8 cellular contexts compared by ENCODE assay signal in the genomic region with DNA sequence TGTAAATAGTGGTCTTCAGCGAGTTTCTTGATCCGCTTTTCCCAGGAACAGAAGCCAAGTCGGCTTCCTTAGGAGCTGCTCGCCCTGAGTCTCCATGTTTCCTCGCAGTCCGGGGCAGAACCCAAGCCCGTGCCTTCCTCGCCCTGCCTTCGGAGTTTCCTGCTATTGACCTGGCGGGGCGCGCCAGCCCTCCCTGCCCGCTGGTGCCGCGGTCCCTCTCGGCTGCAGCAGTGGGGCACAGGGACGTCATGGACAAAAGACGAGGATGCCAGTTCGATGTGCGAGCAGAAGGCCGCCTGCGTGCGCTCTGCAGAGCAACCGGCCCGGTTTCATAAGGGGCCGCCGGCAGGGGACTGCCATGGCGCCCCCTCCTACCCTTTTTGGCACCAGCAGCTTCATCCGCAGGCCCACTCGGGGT. TPM values are rescaled to one million over a fixed set of nuclear protein-coding genes. Genes with fewer than 3 reads are reported as not detected.
DNase-seq lines count a peak whose midpoint lies in the region; ATAC-seq and TF ChIP-seq lines count a peak whose summit lies in the region.

No MANE protein-coding gene starts in this region.

- peaks cover 15 to 30% of the 10 kb centered on the region in 2 donors for H3K4me1 Mint-ChIP-seq in natural killer cell treated with Interleukin-12 subunit alpha and Interleukin-12 subunit beta and Interleukin-15 and Interleukin-18, amount 100 ng/mL, for 72 hours (ENCODE audit: low read depth in 2 of 2)

- H3K36me3 ChIP-seq in esophagus (ENCODE audit: control insufficient read depth in 2 of 2, insufficient read depth in 2 of 2, low read length in 1 of 2) = no peaks in the 10 kb centered on the region

- peak; percentile 15 to 27 for DNase-seq in activated CD4-positive, alpha-beta T cell treated with anti-CD3 and anti-CD28 coated beads, Interleukin-2, amount 50 U/mL, for 48 hours
- DNase-seq in natural killer cell treated with Interleukin-12 subunit alpha and Interleukin-12 subunit beta and Interleukin-15 and Interleukin-18, amount 100 ng/mL, for 72 hours (ENCODE audit: low spot score) = no peak
- DNase-seq in NCI-H1930 (lab: John Stamatoyannopoulos, UW) = no peak
- DNase-seq in GM13976 (ENCODE audit: low spot score) = no peak

- no peaks in the 10 kb centered on the region for H3K27me3 ChIP-seq in esophagus (ENCODE audit: control insufficient read depth in 1 of 2, insufficient read depth in 2 of 2, low read length in 2 of 2)

- peaks cover 8 to 9% of the 10 kb centered on the region in 2 donors for H3K27me3 Mint-ChIP-seq in natural killer cell treated with Interleukin-12 subunit alpha and Interleukin-12 subunit beta and Interleukin-15 and Interleukin-18, amount 100 ng/mL, for 72 hours

- H3K27ac ChIP-seq in esophagus (ENCODE audit: low read depth in 2 of 2, low read length in 1 of 2) = peak overlapping the region; percentile 72 to 90

- H3K4me3 Mint-ChIP-seq in natural killer cell treated with Interleukin-12 subunit alpha and Interleukin-12 subunit beta and Interleukin-15 and Interleukin-18, amount 100 ng/mL, for 72 hours = peak overlapping the region; percentile 58

- 32 to 34% methylated on average over 30 of the region's 30 CpGs for WGBS in esophagus, 2 donors

- peaks cover 2% of the 10 kb centered on the region in 2 donors for H3K4me1 ChIP-seq in esophagus (ENCODE audit: control insufficient read depth in 2 of 2, insufficient read depth in 2 of 2, low read length in 1 of 2)

- no peak for TF ChIP-seq CTCF in GM12875 (IDR thresholded peaks at IDR 0.05; ENCODE audit: borderline replicate concordance, insufficient read depth, low read depth, low read length)
- TF ChIP-seq CTCF in GM13976 (IDR thresholded peaks at IDR 0.05; ENCODE audit: borderline replicate concordance, control extremely low read depth, extremely low read depth, insufficient read depth, missing control alignments) = no peak

- H3K36me3 Mint-ChIP-seq in natural killer cell treated with Interleukin-12 subunit alpha and Interleukin-12 subunit beta and Interleukin-15 and Interleukin-18, amount 100 ng/mL, for 72 hours = no peaks in the 10 kb centered on the region

- in situ Hi-C loops in GM13976 (cut with MboI; ENCODE audit: low sequenced_read_pairs, unreplicated experiment) = loop anchor here (10.0 to 25.0 kb wide), 2 partner anchors 254 to 867 kb away; no protein-coding TSS in a partner anchor

- no peaks in the 10 kb centered on the region for H3K9me3 Mint-ChIP-seq in natural killer cell treated with Interleukin-12 subunit alpha and Interleukin-12 subunit beta and Interleukin-15 and Interleukin-18, amount 100 ng/mL, for 72 hours

- peak; percentile 40 for ATAC-seq in HG03135 (IDR thresholded peaks at IDR 0.05; ENCODE audit: unreplicated experiment)
- peak; percentile 45 to 61 for ATAC-seq in natural killer cell treated with Interleukin-12 subunit alpha and Interleukin-12 subunit beta and Interleukin-15 and Interleukin-18, amount 100 ng/mL, for 72 hours
- no peak for ATAC-seq in GM21367 (IDR thresholded peaks at IDR 0.05; ENCODE audit: unreplicated experiment)

- peak overlapping the region; percentile 14 for H3K4me3 ChIP-seq in GM12875 (ENCODE audit: low read depth, low read length)
- peak overlapping the region; percentile 27 to 38 for H3K4me3 ChIP-seq in esophagus (ENCODE audit: low read depth in 1 of 2, low read length in 2 of 2)

- no peaks in the 10 kb centered on the region for H3K9me3 ChIP-seq in esophagus (ENCODE audit: control insufficient read depth in 2 of 2, insufficient read depth in 1 of 2, low read depth in 1 of 2, low read length in 1 of 2)

- H3K27ac Mint-ChIP-seq in natural killer cell treated with Interleukin-12 subunit alpha and Interleukin-12 subunit beta and Interleukin-15 and Interleukin-18, amount 100 ng/mL, for 72 hours = peak overlapping the region in 1 of 2 donors; percentile 47

RNA-seq across cellular contexts. Expression of a gene that starts 51.4 kb away (rescaled TPM):
- 1 to 10 TPM; 4.9 to 8.3 TPM for polyA plus RNA-seq in esophagus
- total RNA-seq in natural killer cell treated with Interleukin-12 subunit alpha and Interleukin-12 subunit beta and Interleukin-15 and Interleukin-18, amount 100 ng/mL, for 72 hours = 1 to 10 TPM; 2.3 to 3.1 TPM

Comparison
In these comparisons a context has a peak if more than half of its experiments do, and no peak if none do; other contexts are left out.
1. DNase-seq: peak in activated CD4-positive, alpha-beta T cell treated with anti-CD3 and anti-CD28 coated beads, Interleukin-2, amount 50 U/mL, for 48 hours (2 of 2); none in natural killer cell treated with Interleukin-12 subunit alpha and Interleukin-12 subunit beta and Interleukin-15 and Interleukin-18, amount 100 ng/mL, for 72 hours (single experiment), NCI-H1930 (0 of 2) and GM13976 (single experiment).